ENCODE assay signal across 7 cellular contexts in genomic region chr5:138715931-138716432, GRCh38. TPM values are rescaled to one million over a fixed set of nuclear protein-coding genes. Genes with fewer than 3 reads are reported as not detected.
DNase-seq lines count a peak whose midpoint lies in the region; ATAC-seq and TF ChIP-seq lines count a peak whose summit lies in the region.
"Not testable (repeated sequence)": the region's sequence is repeated elsewhere in the genome, so short reads cannot be mapped to it uniquely, and the experiment has no call there.

No MANE protein-coding gene starts in this region.

- not testable (repeated sequence) for H3K14ac ChIP-seq in IMR-90 (replicated peaks; ENCODE audit: low read depth, low read length)

- H3K4ac ChIP-seq in IMR-90 (ENCODE audit: low read depth, low read length), result not testable (repeated sequence)

- TF ChIP-seq POLR2A in IMR-90 (IDR thresholded peaks at IDR 0.05; ENCODE audit: low read depth, low read length), result not testable (repeated sequence)

- H3K4me2 ChIP-seq in GM23248 (ENCODE audit: unreplicated experiment); IMR-90 (ENCODE audit: low read depth, low read length): not testable (repeated sequence)

- not testable (repeated sequence) for H3K27ac ChIP-seq in GM23248; IMR-90 (ENCODE audit: insufficient read depth, low read length)

- not testable (repeated sequence) for H3K56ac ChIP-seq in IMR-90 (ENCODE audit: extremely low read depth, insufficient read depth, low read length)

- H3K4me3 ChIP-seq in GM23248; IMR-90 (ENCODE audit: insufficient read depth, low read depth, low read length); cardiac fibroblast (replicated peaks in 1 of 2; ENCODE audit: low read depth in 2 of 2, low read length in 2 of 2): not testable (repeated sequence)

- not testable (repeated sequence) for H3K36me3 ChIP-seq in GM23248 (ENCODE audit: low read depth); IMR-90 (ENCODE audit: control insufficient read depth, insufficient read depth, low read length)

- H3K9me3 ChIP-seq in GM23248 (ENCODE audit: low read depth); IMR-90 (ENCODE audit: control insufficient read depth, insufficient read depth, low read length): not testable (repeated sequence)

- H3K4me1 ChIP-seq in GM23248 (ENCODE audit: insufficient read depth); IMR-90 (ENCODE audit: control insufficient read depth, insufficient read depth, low read length): not testable (repeated sequence)

- not testable (repeated sequence) for TF ChIP-seq RAD21 in IMR-90 (IDR thresholded peaks at IDR 0.05; ENCODE audit: low read length)

- not testable (repeated sequence) for H3K36me3 Mint-ChIP-seq in nephron progenitor cell (ENCODE audit: low read depth)

- H3F3A ChIP-seq in GM23248 (ENCODE audit: insufficient read depth), result not testable (repeated sequence)

- not testable (repeated sequence) for H3K18ac ChIP-seq in IMR-90 (ENCODE audit: low read depth, low read length)

- dilution Hi-C loops in IMR-90 (cut with HindIII; ENCODE audit: low sequenced_read_pairs, unreplicated experiment), result not testable (repeated sequence)

- CTCF ChIA-PET in IMR-90 (lab: Yijun Ruan, JAX), result not testable (repeated sequence)

- not testable (repeated sequence) for H3K9me3 Mint-ChIP-seq in nephron progenitor cell

- not testable (repeated sequence) for H3K9me1 ChIP-seq in IMR-90 (ENCODE audit: insufficient read depth, low read length)

- peak; percentile 33 for DNase-seq in ACHN
- peak; percentile 12 for DNase-seq in GM23248
- DNase-seq in IMR-90, nephron progenitor cell: not testable (repeated sequence)
- peak; percentile 29 for DNase-seq in RPMI8226
- peak; percentile 12 for DNase-seq in amniotic epithelial cell (ENCODE audit: low read depth)
- peak; percentile 8 to 20 for DNase-seq in cardiac fibroblast (ENCODE audit: low read depth in 2 of 2)

- H2BK5ac ChIP-seq in IMR-90 (ENCODE audit: low read depth, low read length, poor library complexity, severe bottlenecking), result not testable (repeated sequence)

- H2AK9ac ChIP-seq in IMR-90 (replicated peaks; ENCODE audit: low read depth, low read length, poor library complexity), result not testable (repeated sequence)

- H3K4me1 Mint-ChIP-seq in nephron progenitor cell, result peaks cover 12% of the 10 kb centered on the region

- not testable (repeated sequence) for H3K23ac ChIP-seq in IMR-90 (ENCODE audit: low read depth, low read length)

- not testable (repeated sequence) for H2BK20ac ChIP-seq in IMR-90 (ENCODE audit: low read depth, low read length)

- not testable (repeated sequence) for BruUV-seq in IMR-90 (replicated peaks; lab: Mats Ljungman, UMichigan)

- TF ChIP-seq CTCF in IMR-90 (conservative IDR thresholded peaks at IDR 0.05; ENCODE audit: low read depth, low read length); cardiac fibroblast (IDR thresholded peaks at IDR 0.05; ENCODE audit: low read depth, low read length); nephron progenitor cell (IDR thresholded peaks at IDR 0.05): not testable (repeated sequence)

- H4K8ac ChIP-seq in IMR-90 (ENCODE audit: low read depth in 2 of 2, low read length in 2 of 2), result not testable (repeated sequence)

- intact Hi-C loops in IMR-90 (cut with micrococcal nuclease), result not testable (repeated sequence)

- not testable (repeated sequence) for H2AFZ ChIP-seq in GM23248; IMR-90 (replicated peaks; ENCODE audit: low read length, poor library complexity)

- not testable (repeated sequence) for H2AK5ac ChIP-seq in IMR-90 (ENCODE audit: low read depth, low read length)

- peak overlapping the region; percentile 25 for H3K27ac Mint-ChIP-seq in nephron progenitor cell

- H3K9ac ChIP-seq in GM23248; IMR-90 (ENCODE audit: low read depth, low read length): not testable (repeated sequence)

- not testable (repeated sequence) for H3K9me2 ChIP-seq in GM23248 (ENCODE audit: insufficient read depth)

- H3K27me3 ChIP-seq in GM23248 (replicated peaks; ENCODE audit: insufficient read depth); IMR-90 (ENCODE audit: control insufficient read depth, insufficient read depth, low read length): not testable (repeated sequence)

- H3K79me2 ChIP-seq in GM23248 (ENCODE audit: insufficient read depth), result not testable (repeated sequence)

- not testable (repeated sequence) for ATAC-seq in IMR-90 (ENCODE audit: low read depth)

- H2BK120ac ChIP-seq in IMR-90 (ENCODE audit: low read depth, low read length), result not testable (repeated sequence)

- H2BK15ac ChIP-seq in IMR-90 (ENCODE audit: low read depth, low read length), result not testable (repeated sequence)

- not testable (repeated sequence) for H3K27me3 Mint-ChIP-seq in nephron progenitor cell (ENCODE audit: low read depth, poor library complexity)

- H4K5ac ChIP-seq in IMR-90 (ENCODE audit: low read depth, low read length), result not testable (repeated sequence)

- 46 to 49% methylated on average over 8 of the region's 8 CpGs for WGBS in GM23248 (ENCODE audit: low coverage in 1 of 2, low lambda C conversion rate in 2 of 2, missing lambda C conversion rate in 2 of 2), 2 experiments
- WGBS in IMR-90 (ENCODE audit: extremely low coverage in 2 of 2, insufficient read length in 1 of 2), 2 experiments, result 40% methylated on average over 2 of the region's 8 CpGs; no CpG with 5 or more reads in 1 of the 2 experiments

- POLR2A ChIA-PET in IMR-90 (lab: Charles Lee; ENCODE audit: unreplicated experiment), result not testable (repeated sequence)

- not testable (repeated sequence) for H4K91ac ChIP-seq in IMR-90 (ENCODE audit: insufficient read depth, low read depth, low read length)

- H3K4me3 Mint-ChIP-seq in nephron progenitor cell, result not testable (repeated sequence)

- not testable (repeated sequence) for H4K20me1 ChIP-seq in GM23248 (ENCODE audit: insufficient read depth); IMR-90 (ENCODE audit: insufficient read depth, low read length)

- in situ Hi-C loops in ACHN (cut with HindIII; ENCODE audit: low pct_ligation_motif_present, low pct_unique_long_range_greater_than_20kb, low sequenced_read_pairs); GM23248 (cut with MboI); IMR-90 (cut with MboI; ENCODE audit: low sequenced_read_pairs): not testable (repeated sequence)

- not testable (repeated sequence) for H3K79me1 ChIP-seq in IMR-90 (ENCODE audit: low read depth in 1 of 2, low read length in 2 of 2)

TF ChIP-seq in IMR-90, 13 proteins besides CTCF, POLR2A, EP300 and RAD21:
- TF ChIP-seq CEBPB (IDR thresholded peaks at IDR 0.05; ENCODE audit: low read depth, low read length), result peak; percentile 19; the same call in 1 of the 2 replicates
- 0 out of 2 replicates have a peak, but pooled peaks have one; percentile 8 for TF ChIP-seq NFE2L2 (IDR thresholded peaks at IDR 0.05; ENCODE audit: low read depth, low read length)

RNA-seq across cellular contexts. Expression of gene CTNNA1, which starts 37.2 kb away (rescaled TPM):
- total RNA-seq in GM23248 (2014; rRNA removed; shearing (Covaris generic)), result 393 TPM in 2 replicates
- polyA plus RNA-seq in GM23248 (2016; fragmentation: Nextera tagmentation; extraction: Ambion mirVana) (194 and 195 TPM in 2 replicates), IMR-90 (2012; rRNA removed) (192 and 220 TPM in 2 replicates)
- 395 and 471 TPM in 2 replicates for total RNA-seq in IMR-90 (2012; rRNA removed)
- polyA plus RNA-seq in IMR-90 (2012; cell fraction: cytosol; rRNA removed), result 116 and 120 TPM in 2 replicates
- polyA plus RNA-seq in IMR-90 (2012; cell fraction: nucleus; rRNA removed; ENCODE audit: low replicate concordance), result 108 and 158 TPM in 2 replicates
